ENCODE assay signal across 9 cellular contexts in genomic region chr16:3456374-3456773, GRCh38. TPM values are rescaled to one million over a fixed set of nuclear protein-coding genes. Genes with fewer than 3 reads are reported as not detected.
A peak's percentile ranks its signal among the peaks of the same experiment; 100 is the strongest.
DNase-seq lines count a peak whose midpoint lies in the region; ATAC-seq and TF ChIP-seq lines count a peak whose summit lies in the region.
"Had no signal": no experiment of that assay in that cellular context is flagged by ENCODE, and none has a peak within 500 bp of the region (broad histone marks: within the 10 kb centered on the region; RNA-seq: fewer than 3 reads in every experiment).

No MANE protein-coding gene starts in this region.

- H4K20me1 ChIP-seq in GM23248 (ENCODE audit: insufficient read depth) = no peaks in the 10 kb centered on the region

- H3K9me2 ChIP-seq in GM23248 (ENCODE audit: insufficient read depth) = no peaks in the 10 kb centered on the region

- no peaks in the 10 kb centered on the region for H3K27me3 Mint-ChIP-seq in effector memory CD8-positive, alpha-beta T cell
- H3K27me3 Mint-ChIP-seq in progenitor cell of endocrine pancreas = no peaks in the 10 kb centered on the region

- ATAC-seq in effector memory CD8-positive, alpha-beta T cell (replicated peaks) = no peak
- ATAC-seq in GM18858 (IDR thresholded peaks at IDR 0.05; ENCODE audit: unreplicated experiment) = no peak

- H3K27ac ChIP-seq in GM23248 = peak overlapping the region; percentile 36

- no peak for TF ChIP-seq CTCF in progenitor cell of endocrine pancreas (IDR thresholded peaks at IDR 0.05; ENCODE audit: unreplicated experiment)

- peak overlapping the region; percentile 81 to 86 for H3K4me3 Mint-ChIP-seq in effector memory CD8-positive, alpha-beta T cell
- peak overlapping the region; percentile 67 for H3K4me3 Mint-ChIP-seq in progenitor cell of endocrine pancreas (ENCODE audit: low read depth)

- H3K79me2 ChIP-seq in GM23248 (ENCODE audit: insufficient read depth) = peaks cover 38% of the 10 kb centered on the region

- peaks cover 27% of the 10 kb centered on the region for H3F3A ChIP-seq in GM23248 (ENCODE audit: insufficient read depth)

- no peaks in the 10 kb centered on the region for H3K9me3 Mint-ChIP-seq in effector memory CD8-positive, alpha-beta T cell
- H3K9me3 Mint-ChIP-seq in progenitor cell of endocrine pancreas (ENCODE audit: low read depth) = no peaks in the 10 kb centered on the region

- no peaks in the 10 kb centered on the region for H3K27me3 ChIP-seq in GM23248 (replicated peaks; ENCODE audit: insufficient read depth)

- no peaks in the 10 kb centered on the region for H3K36me3 ChIP-seq in GM23248 (ENCODE audit: low read depth)

- no peaks in the 10 kb centered on the region for H3K9me3 ChIP-seq in GM23248 (ENCODE audit: low read depth)

- peaks cover 17% of the 10 kb centered on the region for H3K36me3 Mint-ChIP-seq in effector memory CD8-positive, alpha-beta T cell (ENCODE audit: insufficient read depth)
- H3K36me3 Mint-ChIP-seq in progenitor cell of endocrine pancreas (ENCODE audit: insufficient read depth) = no peaks in the 10 kb centered on the region

- H3K4me2 ChIP-seq in GM23248 (ENCODE audit: unreplicated experiment) = no peak overlapping the region

- whole genome bisulfite sequencing in GM23248 (ENCODE audit: low coverage in 1 of 2, low lambda C conversion rate in 2 of 2, missing lambda C conversion rate in 2 of 2), 2 experiments = 8 to 20% methylated on average over 3 of the region's 3 CpGs

- no peak overlapping the region for H2AFZ ChIP-seq in GM23248

- no peak overlapping the region for H3K4me3 ChIP-seq in GM23248

- H3K9ac ChIP-seq in GM23248 = no peak overlapping the region; the same call in 1 of the 2 replicates

- H3K4me1 ChIP-seq in GM23248 (ENCODE audit: insufficient read depth) = peaks cover 26% of the 10 kb centered on the region

- in situ Hi-C loops in GM23248 (cut with MboI) = no loop called here
- in situ Hi-C loops in ACHN (cut with HindIII; ENCODE audit: low pct_ligation_motif_present, low pct_unique_long_range_greater_than_20kb, low sequenced_read_pairs) = no loop called here

- peak; percentile 69 for DNase-seq in GM23248
- DNase-seq in NCI-H69 (lab: John Stamatoyannopoulos, UW) = peak; percentile 65
- no peak for DNase-seq in effector memory CD8-positive, alpha-beta T cell
- DNase-seq in progenitor cell of endocrine pancreas (ENCODE audit: low spot score, unreplicated experiment) = no peak
- DNase-seq in NCI-H2029 treated with DMSO at 0.1 percent for 48 hours (lab: John Stamatoyannopoulos, UW) = no peak
- DNase-seq in ACHN = no peak
- DNase-seq: NK-92 treated with Interleukin-12 subunit alpha and Interleukin-12 subunit beta, amount 100 ng/mL, for 24 hours had no signal

- peak overlapping the region; percentile 83 to 93 for H3K27ac Mint-ChIP-seq in effector memory CD8-positive, alpha-beta T cell
- peak overlapping the region; percentile 90 for H3K27ac Mint-ChIP-seq in progenitor cell of endocrine pancreas

- H3K4me1 Mint-ChIP-seq in effector memory CD8-positive, alpha-beta T cell (ENCODE audit: low read depth in 2 of 2) = peaks cover 32 to 36% of the 10 kb centered on the region in 2 donors
- peaks cover 26% of the 10 kb centered on the region for H3K4me1 Mint-ChIP-seq in progenitor cell of endocrine pancreas (ENCODE audit: low read depth)

RNA-seq across cellular contexts. Expression of gene NAA60, which starts 12.9 kb away (rescaled TPM):
- total RNA-seq in GM23248 (2014; rRNA removed; shearing (Covaris generic)) = 11.2 and 14.4 TPM in 2 replicates
- 49.4 and 51.3 TPM in 2 replicates for polyA plus RNA-seq in GM23248 (2016; fragmentation: Nextera tagmentation; extraction: Ambion mirVana)
- total RNA-seq in progenitor cell of endocrine pancreas = 66.8 and 71.3 TPM in 2 replicates

RNA-seq across cellular contexts. Expression of gene ZNF597, which starts 13.1 kb away (rescaled TPM):
- total RNA-seq in GM23248 (2014; rRNA removed; shearing (Covaris generic)) = 3.2 TPM in 2 replicates
- 1.8 and 2.2 TPM in 2 replicates for polyA plus RNA-seq in GM23248 (2016; fragmentation: Nextera tagmentation; extraction: Ambion mirVana)
- total RNA-seq in progenitor cell of endocrine pancreas = 2.0 and 2.2 TPM in 2 replicates

RNA-seq across cellular contexts. Expression of gene C16orf90, which starts 38.9 kb away (rescaled TPM):
- not detected in 2 replicates for total RNA-seq in GM23248 (2014; rRNA removed; shearing (Covaris generic))
- polyA plus RNA-seq in GM23248 (2016; fragmentation: Nextera tagmentation; extraction: Ambion mirVana) = not detected in 2 replicates
- total RNA-seq in progenitor cell of endocrine pancreas = not detected in 2 replicates
- polyA plus RNA-seq: keratinocyte had no signal

RNA-seq across cellular contexts. Expression of gene CLUAP1, which starts 44.4 kb away (rescaled TPM):
- total RNA-seq in GM23248 (2014; rRNA removed; shearing (Covaris generic)) = 19.3 and 28.5 TPM in 2 replicates
- 33.3 and 37.8 TPM in 2 replicates for polyA plus RNA-seq in GM23248 (2016; fragmentation: Nextera tagmentation; extraction: Ambion mirVana)
- total RNA-seq in progenitor cell of endocrine pancreas = 38.7 and 42.4 TPM in 2 replicates

RNA-seq across cellular contexts. Expression of gene ZNF174, which starts 55.4 kb away (rescaled TPM):
- total RNA-seq in GM23248 (2014; rRNA removed; shearing (Covaris generic)) = 7.1 and 10.4 TPM in 2 replicates
- polyA plus RNA-seq in GM23248 (2016; fragmentation: Nextera tagmentation; extraction: Ambion mirVana) = 8.2 and 9.1 TPM in 2 replicates
- 13.5 and 13.6 TPM in 2 replicates for total RNA-seq in progenitor cell of endocrine pancreas

Comparison
In these comparisons a context has a peak if more than half of its experiments do, and no peak if none do; other contexts are left out.
1. DNase-seq: peak in GM23248 (single experiment) and NCI-H69 (single experiment); none in effector memory CD8-positive, alpha-beta T cell (0 of 3), progenitor cell of endocrine pancreas (single experiment), NCI-H2029 treated with DMSO at 0.1 percent for 48 hours (single experiment) and ACHN (single experiment).